In the genomic region with DNA sequence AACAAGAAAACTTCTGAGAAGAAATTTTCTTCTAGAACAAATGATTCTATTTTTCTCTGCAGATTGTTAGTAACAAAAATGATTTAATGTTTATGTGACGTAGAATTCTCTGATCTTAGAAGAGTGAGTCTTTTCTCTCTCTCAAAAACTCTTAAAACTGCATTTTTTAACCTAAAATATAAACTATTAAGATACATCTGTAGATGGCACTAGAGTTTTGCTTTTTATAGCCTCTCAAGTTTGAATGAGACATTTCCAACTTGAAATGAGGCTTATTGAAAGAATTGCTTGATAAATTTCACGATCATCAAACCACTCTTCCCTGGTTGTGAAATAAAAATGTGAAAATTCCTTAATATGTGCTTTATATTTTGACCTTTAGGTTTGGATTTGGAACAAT, we compare ENCODE assay signal across 27 cellular contexts. TPM values are rescaled to one million over a fixed set of nuclear protein-coding genes. Genes with fewer than 3 reads are reported as not detected.
A peak's percentile ranks its signal among the peaks of the same experiment; 100 is the strongest.
DNase-seq lines count a peak whose midpoint lies in the region; ATAC-seq and TF ChIP-seq lines count a peak whose summit lies in the region.
"Had no signal": no experiment of that assay in that cellular context is flagged by ENCODE, and none has a peak within 500 bp of the region (broad histone marks: within the 10 kb centered on the region; RNA-seq: fewer than 3 reads in every experiment).

No MANE protein-coding gene starts in this region.

- in situ Hi-C loops in ACHN (cut with HindIII; ENCODE audit: low pct_ligation_motif_present, low pct_unique_long_range_greater_than_20kb, low sequenced_read_pairs) (no loop called here), IMR-90 (cut with MboI; ENCODE audit: low sequenced_read_pairs) (no loop called here)

- H4K8ac ChIP-seq in IMR-90 (ENCODE audit: low read depth in 2 of 2, low read length in 2 of 2), result no peak overlapping the region

- TF ChIP-seq RAD21 in IMR-90 (IDR thresholded peaks at IDR 0.05; ENCODE audit: low read length), result no peak

- no peak overlapping the region for H3K4ac ChIP-seq in IMR-90 (ENCODE audit: low read depth, low read length)

- H3K4me1 ChIP-seq in IMR-90 (ENCODE audit: control insufficient read depth, insufficient read depth, low read length) (no peaks in the 10 kb centered on the region), right lobe of liver (no peaks in the 10 kb centered on the region)
- H3K4me1 ChIP-seq: HAP-1, prostate gland, suprapubic skin had no signal

- H3K27ac Mint-ChIP-seq in chondrocyte (ENCODE audit: unreplicated experiment), result no peak overlapping the region
- H3K27ac Mint-ChIP-seq in activated T-helper 1 cell treated with anti-CD3 and anti-CD28 coated beads, Interleukin-12 subunit alpha, Interleukin-12 subunit beta, Interleukin-2, Interleukin-4 antibody, amounts not matched to agents 30 ng/mL and 10 ng/mL and 1 ng/mL, durations not matched to agents 14 hours and 24 hours and 36 hours, result no peak overlapping the region
- H3K27ac Mint-ChIP-seq: activated CD8-positive, alpha-beta memory T cell treated with anti-CD3 and anti-CD28 coated beads, Interleukin-2, amount 10 ng/mL, durations not matched to agents 7 days and 5 days; activated naive CD8-positive, alpha-beta T cell treated with anti-CD3 and anti-CD28 coated beads, Interleukin-2, amount 10 ng/mL, durations not matched to agents 7 days and 5 days; activated T-helper 17 cell treated with anti-CD3 and anti-CD28 coated beads, Interleukin-2, amount 50 U/mL, for 72 hours; stimulated activated effector memory CD8-positive, alpha-beta T cell treated with anti-CD3 and anti-CD28 coated beads, Interleukin-12 subunit alpha, Interleukin-12 subunit beta, amount 100 ng/mL, for 72 hours; T-helper 1 cell treated with Interleukin-12 subunit alpha and Interleukin-12 subunit beta and Interleukin-4 antibody, amounts not matched to agents 30 μg/mL and 1 μg/mL, for 36 hours had no signal

- DNase-seq in ACHN, result peak; percentile 2
- DNase-seq in IMR-90, result no peak
- no peak for DNase-seq in chondrocyte (ENCODE audit: low spot score)
- DNase-seq in right lobe of liver, result no peak
- DNase-seq in activated naive CD4-positive, alpha-beta T cell (lab: John Stamatoyannopoulos, UW), result no peak
- DNase-seq in EL, result no peak
- DNase-seq in posterior vena cava (ENCODE audit: low spot score), result no peak
- DNase-seq in activated T-helper 1 cell treated with anti-CD3 and anti-CD28 coated beads, Interleukin-12 subunit alpha, Interleukin-12 subunit beta, Interleukin-2, Interleukin-4 antibody, amounts not matched to agents 30 ng/mL and 10 ng/mL and 1 ng/mL, durations not matched to agents 14 hours and 24 hours and 36 hours (ENCODE audit: low spot score), result no peak
- DNase-seq: activated CD4-positive, alpha-beta T cell treated with anti-CD3 and anti-CD28 coated beads for 48 hours; activated CD8-positive, alpha-beta memory T cell treated with anti-CD3 and anti-CD28 coated beads, Interleukin-2, amount 10 ng/mL, durations not matched to agents 7 days and 5 days; activated naive CD8-positive, alpha-beta T cell treated with anti-CD3 and anti-CD28 coated beads, Interleukin-2, amount 10 ng/mL, durations not matched to agents 7 days and 5 days; C1 segment of cervical spinal cord; heart right ventricle; left lung; mucosa of descending colon; NCI-H1694; NCI-H2171 treated with DMSO at 0.1 percent for 48 hours; NCI-H69; SHP77 had no signal

- H2BK5ac ChIP-seq in IMR-90 (ENCODE audit: low read depth, low read length, poor library complexity, severe bottlenecking), result no peak overlapping the region

- H3K27me3 Mint-ChIP-seq in chondrocyte (ENCODE audit: low read depth), result no peaks in the 10 kb centered on the region
- H3K27me3 Mint-ChIP-seq in activated T-helper 1 cell treated with anti-CD3 and anti-CD28 coated beads, Interleukin-12 subunit alpha, Interleukin-12 subunit beta, Interleukin-2, Interleukin-4 antibody, amounts not matched to agents 30 ng/mL and 10 ng/mL and 1 ng/mL, durations not matched to agents 14 hours and 24 hours and 36 hours (ENCODE audit: insufficient read depth), result no peaks in the 10 kb centered on the region
- H3K27me3 Mint-ChIP-seq: activated CD8-positive, alpha-beta memory T cell treated with anti-CD3 and anti-CD28 coated beads, Interleukin-2, amount 10 ng/mL, durations not matched to agents 7 days and 5 days; activated naive CD8-positive, alpha-beta T cell treated with anti-CD3 and anti-CD28 coated beads, Interleukin-2, amount 10 ng/mL, durations not matched to agents 7 days and 5 days; activated T-helper 17 cell treated with anti-CD3 and anti-CD28 coated beads, Interleukin-2, amount 50 U/mL, for 72 hours; brain had no signal

- BruUV-seq in IMR-90 (replicated peaks; lab: Mats Ljungman, UMichigan), result no TSS peak

- H4K5ac ChIP-seq in IMR-90 (ENCODE audit: low read depth, low read length), result no peak overlapping the region

- H2AFZ ChIP-seq in IMR-90 (replicated peaks; ENCODE audit: low read length, poor library complexity), result no peak overlapping the region

- H2BK20ac ChIP-seq in IMR-90 (ENCODE audit: low read depth, low read length), result no peak overlapping the region

- peaks cover 10% of the 10 kb centered on the region for H3K36me3 ChIP-seq in IMR-90 (ENCODE audit: control insufficient read depth, insufficient read depth, low read length)
- peaks cover 0 to 9% (median 4%) of the 10 kb centered on the region in 4 donors for H3K36me3 ChIP-seq in right lobe of liver
- H3K36me3 ChIP-seq: prostate gland had no signal

- H2AK5ac ChIP-seq in IMR-90 (ENCODE audit: low read depth, low read length), result no peak overlapping the region

- no peak overlapping the region for H3K56ac ChIP-seq in IMR-90 (ENCODE audit: extremely low read depth, insufficient read depth, low read length)

- no peak overlapping the region for H3K9ac ChIP-seq in IMR-90 (ENCODE audit: low read depth, low read length)
- H3K9ac ChIP-seq: KMS-11 had no signal

- no peak overlapping the region for H2BK120ac ChIP-seq in IMR-90 (ENCODE audit: low read depth, low read length)

- ATAC-seq in IMR-90 (ENCODE audit: low read depth) (no peak), right lobe of liver (no peak)
- ATAC-seq: activated CD8-positive, alpha-beta memory T cell treated with anti-CD3 and anti-CD28 coated beads, Interleukin-2, amount 10 ng/mL, durations not matched to agents 7 days and 5 days; activated T-helper 17 cell treated with anti-CD3 and anti-CD28 coated beads, Interleukin-2, amount 50 U/mL, for 72 hours; heart right ventricle; left lung; mucosa of descending colon; stimulated activated effector memory CD8-positive, alpha-beta T cell treated with anti-CD3 and anti-CD28 coated beads, Interleukin-12 subunit alpha, Interleukin-12 subunit beta, amount 100 ng/mL, for 72 hours had no signal

- CTCF ChIA-PET in IMR-90 (lab: Yijun Ruan, JAX), result no interaction called here

- no peak overlapping the region for H3K18ac ChIP-seq in IMR-90 (ENCODE audit: low read depth, low read length)

- no peak overlapping the region for H3K27ac ChIP-seq in IMR-90 (ENCODE audit: insufficient read depth, low read length)
- no peak overlapping the region for H3K27ac ChIP-seq in right lobe of liver
- H3K27ac ChIP-seq: heart right ventricle, KMS-11, left lung, prostate gland, suprapubic skin had no signal

- H3K36me3 Mint-ChIP-seq in chondrocyte (ENCODE audit: low read depth), result peaks cover 7% of the 10 kb centered on the region
- H3K36me3 Mint-ChIP-seq in activated T-helper 1 cell treated with anti-CD3 and anti-CD28 coated beads, Interleukin-12 subunit alpha, Interleukin-12 subunit beta, Interleukin-2, Interleukin-4 antibody, amounts not matched to agents 30 ng/mL and 10 ng/mL and 1 ng/mL, durations not matched to agents 14 hours and 24 hours and 36 hours (ENCODE audit: low read depth), result peaks cover 11% of the 10 kb centered on the region

- H4K91ac ChIP-seq in IMR-90 (ENCODE audit: insufficient read depth, low read depth, low read length), result no peak overlapping the region

- no peak overlapping the region for H2AK9ac ChIP-seq in IMR-90 (replicated peaks; ENCODE audit: low read depth, low read length, poor library complexity)

- H3K79me1 ChIP-seq in IMR-90 (ENCODE audit: low read depth in 1 of 2, low read length in 2 of 2), result peaks cover 3 to 5% of the 10 kb centered on the region in 2 experiments; a peak in 2 of 4 replicates

- no peak overlapping the region for H3K4me3 ChIP-seq in IMR-90 (ENCODE audit: insufficient read depth, low read depth, low read length)
- no peak overlapping the region for H3K4me3 ChIP-seq in right lobe of liver
- H3K4me3 ChIP-seq: HAP-1, heart right ventricle, left lung, mucosa of descending colon, prostate gland, suprapubic skin had no signal

- no peak for TF ChIP-seq POLR2A in IMR-90 (IDR thresholded peaks at IDR 0.05; ENCODE audit: low read depth, low read length)
- TF ChIP-seq POLR2A in right lobe of liver (IDR thresholded peaks at IDR 0.05), result no peak

- no peaks in the 10 kb centered on the region for H3K9me3 ChIP-seq in IMR-90 (ENCODE audit: control insufficient read depth, insufficient read depth, low read length)
- H3K9me3 ChIP-seq in right lobe of liver, result no peaks in the 10 kb centered on the region
- H3K9me3 ChIP-seq: HAP-1, heart right ventricle, left lung, mucosa of descending colon, prostate gland, suprapubic skin had no signal

- H3K4me1 Mint-ChIP-seq in chondrocyte (ENCODE audit: low read depth), result no peaks in the 10 kb centered on the region
- H3K4me1 Mint-ChIP-seq in activated T-helper 1 cell treated with anti-CD3 and anti-CD28 coated beads, Interleukin-12 subunit alpha, Interleukin-12 subunit beta, Interleukin-2, Interleukin-4 antibody, amounts not matched to agents 30 ng/mL and 10 ng/mL and 1 ng/mL, durations not matched to agents 14 hours and 24 hours and 36 hours (ENCODE audit: low read depth), result peaks cover 24% of the 10 kb centered on the region
- H3K4me1 Mint-ChIP-seq: brain had no signal

- no peak overlapping the region for H3K4me2 ChIP-seq in IMR-90 (ENCODE audit: low read depth, low read length)
- H3K4me2 ChIP-seq: KMS-11 had no signal

- no peak overlapping the region for H3K14ac ChIP-seq in IMR-90 (replicated peaks; ENCODE audit: low read depth, low read length)

- H3K23ac ChIP-seq in IMR-90 (ENCODE audit: low read depth, low read length), result no peak overlapping the region

- TF ChIP-seq CTCF in IMR-90 (conservative IDR thresholded peaks at IDR 0.05; ENCODE audit: low read depth, low read length) (0 out of 2 replicates have a peak, but pooled peaks have one; percentile 5), chondrocyte (IDR thresholded peaks at IDR 0.05) (peak; percentile 65), right lobe of liver (IDR thresholded peaks at IDR 0.05) (peak in 3 of 4 donors; percentile 11 to 25 (median 19))

- H4K20me1 ChIP-seq in IMR-90 (ENCODE audit: insufficient read depth, low read length), result no peaks in the 10 kb centered on the region

- no peaks in the 10 kb centered on the region for H3K9me3 Mint-ChIP-seq in chondrocyte (ENCODE audit: low read depth)
- no peaks in the 10 kb centered on the region for H3K9me3 Mint-ChIP-seq in activated T-helper 1 cell treated with anti-CD3 and anti-CD28 coated beads, Interleukin-12 subunit alpha, Interleukin-12 subunit beta, Interleukin-2, Interleukin-4 antibody, amounts not matched to agents 30 ng/mL and 10 ng/mL and 1 ng/mL, durations not matched to agents 14 hours and 24 hours and 36 hours
- H3K9me3 Mint-ChIP-seq: activated naive CD8-positive, alpha-beta T cell treated with anti-CD3 and anti-CD28 coated beads, Interleukin-2, amount 10 ng/mL, durations not matched to agents 7 days and 5 days; activated T-helper 17 cell treated with anti-CD3 and anti-CD28 coated beads, Interleukin-2, amount 50 U/mL, for 72 hours; brain; stimulated activated effector memory CD8-positive, alpha-beta T cell treated with anti-CD3 and anti-CD28 coated beads, Interleukin-12 subunit alpha, Interleukin-12 subunit beta, amount 100 ng/mL, for 72 hours; T-helper 1 cell treated with Interleukin-12 subunit alpha and Interleukin-12 subunit beta and Interleukin-4 antibody, amounts not matched to agents 30 μg/mL and 1 μg/mL, for 36 hours had no signal

- POLR2A ChIA-PET in IMR-90 (lab: Charles Lee; ENCODE audit: unreplicated experiment), result no interaction called here

- no peaks in the 10 kb centered on the region for H3K9me1 ChIP-seq in IMR-90 (ENCODE audit: insufficient read depth, low read length)

- H3K4me3 Mint-ChIP-seq in chondrocyte (ENCODE audit: unreplicated experiment), result no peak overlapping the region
- no peak overlapping the region for H3K4me3 Mint-ChIP-seq in activated T-helper 1 cell treated with anti-CD3 and anti-CD28 coated beads, Interleukin-12 subunit alpha, Interleukin-12 subunit beta, Interleukin-2, Interleukin-4 antibody, amounts not matched to agents 30 ng/mL and 10 ng/mL and 1 ng/mL, durations not matched to agents 14 hours and 24 hours and 36 hours
- H3K4me3 Mint-ChIP-seq: activated CD8-positive, alpha-beta memory T cell treated with anti-CD3 and anti-CD28 coated beads, Interleukin-2, amount 10 ng/mL, durations not matched to agents 7 days and 5 days; activated naive CD8-positive, alpha-beta T cell treated with anti-CD3 and anti-CD28 coated beads, Interleukin-2, amount 10 ng/mL, durations not matched to agents 7 days and 5 days; activated T-helper 17 cell treated with anti-CD3 and anti-CD28 coated beads, Interleukin-2, amount 50 U/mL, for 72 hours; brain; stimulated activated effector memory CD8-positive, alpha-beta T cell treated with anti-CD3 and anti-CD28 coated beads, Interleukin-12 subunit alpha, Interleukin-12 subunit beta, amount 100 ng/mL, for 72 hours; T-helper 1 cell treated with Interleukin-12 subunit alpha and Interleukin-12 subunit beta and Interleukin-4 antibody, amounts not matched to agents 30 μg/mL and 1 μg/mL, for 36 hours had no signal

- H3K27me3 ChIP-seq in IMR-90 (ENCODE audit: control insufficient read depth, insufficient read depth, low read length) (no peaks in the 10 kb centered on the region), right lobe of liver (no peaks in the 10 kb centered on the region)
- H3K27me3 ChIP-seq: heart right ventricle, left lung, suprapubic skin had no signal

- dilution Hi-C loops in IMR-90 (cut with HindIII; ENCODE audit: low sequenced_read_pairs, unreplicated experiment), result no loop called here

- H2BK15ac ChIP-seq in IMR-90 (ENCODE audit: low read depth, low read length), result no peak overlapping the region

- no CpG with 5 or more reads among the region's 2 CpGs for WGBS in IMR-90 (ENCODE audit: extremely low coverage in 2 of 2, insufficient read length in 1 of 2), 2 experiments
- 79% methylated on average over 2 of the region's 2 CpGs for WGBS in right lobe of liver (ENCODE audit: insufficient coverage, low coverage, low lambda C conversion rate, missing lambda C conversion rate)

- intact Hi-C loops in IMR-90 (cut with micrococcal nuclease), result no loop called here
- intact Hi-C loops in right lobe of liver (cut with DNase I), result no loop called here
- intact Hi-C loops in posterior vena cava (cut with DNase I), result no loop called here
- intact Hi-C loops in activated T-helper 1 cell treated with anti-CD3 and anti-CD28 coated beads, Interleukin-12 subunit alpha, Interleukin-12 subunit beta, Interleukin-2, Interleukin-4 antibody, amounts not matched to agents 30 ng/mL and 10 ng/mL and 1 ng/mL, durations not matched to agents 14 hours and 24 hours and 36 hours (cut with micrococcal nuclease), result no loop called here

RNA-seq across cellular contexts. Expression of a gene that starts 53.8 kb away (rescaled TPM):
- total RNA-seq in IMR-90 (2012; rRNA removed) (27.8 and 46.9 TPM in 2 replicates), chondrocyte (34.6 to 42.1 TPM (median 34.7 TPM) in 3 replicates), right lobe of liver (10 to 100 TPM; 22.1 to 35.2 (median 31.5) TPM), posterior vena cava (10 to 100 TPM; 41.0 to 44.8 TPM)
- 5.4 and 5.6 TPM in 2 replicates for polyA plus RNA-seq in IMR-90 (2012; rRNA removed)
- polyA plus RNA-seq in IMR-90 (2012; cell fraction: cytosol; rRNA removed), result 1.0 and 1.2 TPM in 2 replicates
- 1.3 and 10.1 TPM in 2 replicates for polyA plus RNA-seq in IMR-90 (2012; cell fraction: nucleus; rRNA removed; ENCODE audit: low replicate concordance)
- total RNA-seq in activated T-helper 1 cell treated with anti-CD3 and anti-CD28 coated beads, Interleukin-12 subunit alpha, Interleukin-12 subunit beta, Interleukin-2, Interleukin-4 antibody, amounts not matched to agents 30 ng/mL and 10 ng/mL and 1 ng/mL, durations not matched to agents 14 hours and 24 hours and 36 hours, result 42.7 and 45.3 TPM in 2 replicates

Comparison
In these comparisons a context has a peak if more than half of its experiments do, and no peak if none do; other contexts are left out.
1. CTCF ChIP-seq: peak in every context shown above with its lines; median percentile 65 in chondrocyte; 19 in right lobe of liver; 5 in IMR-90.